Comparison of ENCODE assay signal across 1 cellular context in the genomic region with DNA sequence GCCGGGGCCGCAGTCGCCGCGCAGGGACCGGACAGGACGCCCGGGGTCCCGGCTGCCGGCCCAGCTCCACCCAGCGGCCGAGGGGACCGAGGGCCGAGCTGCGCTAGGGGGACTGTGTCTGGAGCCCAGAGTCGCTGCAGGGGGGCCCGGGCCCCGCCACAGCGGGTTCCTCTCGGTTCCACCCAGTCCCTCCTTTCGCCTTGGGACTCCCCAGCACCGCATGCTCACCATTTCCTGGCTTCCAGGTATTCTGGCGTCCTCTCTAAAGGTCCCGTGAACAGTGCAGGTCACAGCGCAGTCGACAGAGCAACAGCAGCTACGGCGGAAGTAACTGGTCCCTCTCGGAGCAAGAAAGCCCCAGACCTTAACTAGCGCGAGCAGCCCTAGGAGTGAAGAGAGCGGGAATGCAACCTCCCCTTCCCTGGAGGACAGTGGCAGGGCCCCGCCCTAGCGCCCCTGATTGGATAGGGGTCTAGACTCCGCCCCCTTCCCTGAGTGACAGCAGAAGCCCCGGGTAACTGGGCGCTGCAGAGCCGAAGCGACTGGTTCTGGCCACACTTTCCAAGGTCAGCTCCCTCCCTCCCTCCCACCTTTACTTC.
TF ChIP-seq lines count a peak whose summit lies in the region.

ZNF878 (minus strand) TSS at position 391 of the 599 bp plus-strand sequence; CDS start at position 231, 160 bp downstream.

TF ChIP-seq in HepG2, 621 proteins besides CTCF, POLR2A, EP300 and RAD21 (continued from another document and continues in another):
- TF ChIP-seq ZBTB4 (CRISPR knock-in tag; IDR thresholded peaks at IDR 0.05; ENCODE audit: borderline replicate concordance) = no peak
- TF ChIP-seq NPAS2 (CRISPR knock-in tag; IDR thresholded peaks at IDR 0.05; ENCODE audit: borderline replicate concordance) = no peak
- TF ChIP-seq, protein P1, sequence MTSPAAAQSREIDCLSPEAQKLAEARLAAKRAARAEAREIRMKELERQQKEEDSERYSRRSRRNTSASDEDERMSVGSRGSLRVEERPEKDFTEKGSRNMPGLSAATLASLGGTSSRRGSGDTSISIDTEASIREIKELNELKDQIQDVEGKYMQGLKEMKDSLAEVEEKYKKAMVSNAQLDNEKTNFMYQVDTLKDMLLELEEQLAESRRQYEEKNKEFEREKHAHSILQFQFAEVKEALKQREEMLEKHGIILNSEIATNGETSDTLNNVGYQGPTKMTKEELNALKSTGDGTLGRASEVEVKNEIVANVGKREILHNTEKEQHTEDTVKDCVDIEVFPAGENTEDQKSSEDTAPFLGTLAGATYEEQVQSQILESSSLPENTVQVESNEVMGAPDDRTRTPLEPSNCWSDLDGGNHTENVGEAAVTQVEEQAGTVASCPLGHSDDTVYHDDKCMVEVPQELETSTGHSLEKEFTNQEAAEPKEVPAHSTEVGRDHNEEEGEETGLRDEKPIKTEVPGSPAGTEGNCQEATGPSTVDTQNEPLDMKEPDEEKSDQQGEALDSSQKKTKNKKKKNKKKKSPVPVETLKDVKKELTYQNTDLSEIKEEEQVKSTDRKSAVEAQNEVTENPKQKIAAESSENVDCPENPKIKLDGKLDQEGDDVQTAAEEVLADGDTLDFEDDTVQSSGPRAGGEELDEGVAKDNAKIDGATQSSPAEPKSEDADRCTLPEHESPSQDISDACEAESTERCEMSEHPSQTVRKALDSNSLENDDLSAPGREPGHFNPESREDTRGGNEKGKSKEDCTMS (CRISPR knock-in tag; conservative IDR thresholded peaks at IDR 0.05) = no peak
- no peak for TF ChIP-seq SRSF9 (IDR thresholded peaks at IDR 0.05; ENCODE audit: borderline replicate concordance, insufficient read depth, low read depth, low read length, poor library complexity, severe bottlenecking)
- TF ChIP-seq ZNF260 (CRISPR knock-in tag; IDR thresholded peaks at IDR 0.05; ENCODE audit: borderline replicate concordance, low read depth) = no peak
- TF ChIP-seq ZSCAN25 (CRISPR knock-in tag; IDR thresholded peaks at IDR 0.05) = no peak
- TF ChIP-seq DMAP1 (CRISPR knock-in tag; IDR thresholded peaks at IDR 0.05) = 0 out of 2 replicates have a peak, but pooled peaks have one; percentile 46
- no peak for TF ChIP-seq PREB (CRISPR knock-in tag; IDR thresholded peaks at IDR 0.05)
- no peak for TF ChIP-seq TBP (CRISPR knock-in tag; IDR thresholded peaks at IDR 0.05)
- TF ChIP-seq DNMT1 (CRISPR knock-in tag; IDR thresholded peaks at IDR 0.05) = no peak
- TF ChIP-seq, protein P2, sequence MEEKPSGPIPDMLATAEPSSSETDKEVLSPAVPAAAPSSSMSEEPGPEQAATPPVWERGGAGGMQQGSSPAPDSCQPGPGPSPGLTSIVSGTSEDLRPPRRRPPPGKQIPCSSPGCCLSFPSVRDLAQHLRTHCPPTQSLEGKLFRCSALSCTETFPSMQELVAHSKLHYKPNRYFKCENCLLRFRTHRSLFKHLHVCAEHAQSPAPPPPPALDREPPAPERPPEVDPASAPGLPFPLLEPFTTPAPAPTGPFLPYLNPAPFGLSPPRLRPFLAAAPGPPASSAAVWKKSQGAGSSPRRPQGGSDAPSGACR (CRISPR knock-in tag; IDR thresholded peaks at IDR 0.05) = no peak; the same call in 1 of the 2 replicates
- TF ChIP-seq ARID4A (CRISPR knock-in tag; IDR thresholded peaks at IDR 0.05; ENCODE audit: borderline replicate concordance) = peak; percentile 91
- peak; percentile 90 for TF ChIP-seq ZNF280B (CRISPR knock-in tag; IDR thresholded peaks at IDR 0.05; ENCODE audit: borderline replicate concordance)
- TF ChIP-seq CAMTA2 (CRISPR knock-in tag; IDR thresholded peaks at IDR 0.05; ENCODE audit: borderline replicate concordance) = 0 out of 2 replicates have a peak, but pooled peaks have one; percentile 60
- no peak for TF ChIP-seq ZNF549 (CRISPR knock-in tag; IDR thresholded peaks at IDR 0.05)
- TF ChIP-seq HES4 (CRISPR knock-in tag; IDR thresholded peaks at IDR 0.05; ENCODE audit: borderline replicate concordance) = peak; percentile 84
- 0 out of 2 replicates have a peak, but pooled peaks have one; percentile 32 for TF ChIP-seq ZNF343 (CRISPR knock-in tag; IDR thresholded peaks at IDR 0.05)
- TF ChIP-seq GLMP (CRISPR knock-in tag; IDR thresholded peaks at IDR 0.05; ENCODE audit: borderline replicate concordance) = no peak
- no peak for TF ChIP-seq ZNF850 (CRISPR knock-in tag; conservative IDR thresholded peaks at IDR 0.05)
- TF ChIP-seq MBD4 (IDR thresholded peaks at IDR 0.05; ENCODE audit: borderline replicate concordance, low read length) = no peak
- TF ChIP-seq, protein P3, sequence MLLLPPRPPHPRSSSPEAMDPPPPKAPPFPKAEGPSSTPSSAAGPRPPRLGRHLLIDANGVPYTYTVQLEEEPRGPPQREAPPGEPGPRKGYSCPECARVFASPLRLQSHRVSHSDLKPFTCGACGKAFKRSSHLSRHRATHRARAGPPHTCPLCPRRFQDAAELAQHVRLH (CRISPR knock-in tag; IDR thresholded peaks at IDR 0.05; ENCODE audit: borderline replicate concordance, low read depth) = peak; percentile 85; the same call in 1 of the 2 replicates
- TF ChIP-seq AHDC1 (CRISPR knock-in tag; IDR thresholded peaks at IDR 0.05; ENCODE audit: borderline replicate concordance) = no peak
- 0 out of 2 replicates have a peak, but pooled peaks have one; percentile 46 for TF ChIP-seq E2F5 (CRISPR knock-in tag; conservative IDR thresholded peaks at IDR 0.05)
- no peak for TF ChIP-seq ZNF382 (CRISPR knock-in tag; IDR thresholded peaks at IDR 0.05; ENCODE audit: borderline replicate concordance)
- no peak for TF ChIP-seq ZNF34 (CRISPR knock-in tag; IDR thresholded peaks at IDR 0.05; ENCODE audit: borderline replicate concordance)
